8 cellular contexts compared by ENCODE assay signal in genomic region chr17:47895856-47896671, GRCh38. TPM values are rescaled to one million over a fixed set of nuclear protein-coding genes. Genes with fewer than 3 reads are reported as not detected.
DNase-seq lines count a peak whose midpoint lies in the region; ATAC-seq and TF ChIP-seq lines count a peak whose summit lies in the region.

SP2 (plus strand) TSS chr17:47896236; CDS start chr17:47896287, 51 bp downstream.

- H3K4me3 ChIP-seq in LNCaP clone FGC (ENCODE audit: low read depth, low read length) (peak within 1 kb of the TSS; percentile 81), fibroblast of lung (replicated peaks in 1 of 4; ENCODE audit: control extremely low read depth in 1 of 4, insufficient read depth in 1 of 4, low read depth in 3 of 4, low read length in 4 of 4) (peak within 1 kb of the TSS; percentile 91 to 95 (median 92))
- H3K4me3 ChIP-seq in naive thymus-derived CD4-positive, alpha-beta T cell (ENCODE audit: low read length): peak within 1 kb of the TSS; percentile 80

- no peak for TF ChIP-seq CTCF in LNCaP clone FGC (IDR thresholded peaks at IDR 0.05; ENCODE audit: control insufficient read depth, extremely low read depth, insufficient read depth)
- no peak for TF ChIP-seq CTCF in RWPE1 (conservative IDR thresholded peaks at IDR 0.05; ENCODE audit: low read depth)
- TF ChIP-seq CTCF in fibroblast of lung (conservative IDR thresholded peaks at IDR 0.05 in 1 of 2, IDR thresholded peaks at IDR 0.05 in 1 of 2; ENCODE audit: low read depth in 1 of 2, low read length in 2 of 2): peak in 1 of 2 donors; percentile 11

- intact Hi-C loops in naive thymus-derived CD4-positive, alpha-beta T cell (cut with micrococcal nuclease): loop anchor here (1.0 to 10.0 kb wide), 15 partner anchors 45 to 1012 kb away; partner anchors contain the start of genes ATP5MC1 (in 2 of the 2), KPNB1 (in 2 of the 2), LRRC46 (in 2 of the 2) and MRPL10 (in 2 of the 2)

- H3K36me3 Mint-ChIP-seq in activated T-helper 17 cell treated with anti-CD3 and anti-CD28 coated beads, Interleukin-2, amount 50 U/mL, for 72 hours (ENCODE audit: low read depth): peaks cover 45% of the 10 kb centered on the region
- H3K36me3 Mint-ChIP-seq in naive thymus-derived CD4-positive, alpha-beta T cell: peaks cover 0 to 10% (median 8%) of the 10 kb centered on the region in 5 donors
- peaks cover 6 to 7% of the 10 kb centered on the region in 2 donors for H3K36me3 Mint-ChIP-seq in stimulated activated naive B cell treated with anti-CD40 and anti-IgM and Interleukin-4, amounts not matched to agents 10 μg/mL and 1 μg/mL and 100 μg/mL, for 72 hours

- peaks cover 4% of the 10 kb centered on the region for H3K4me1 ChIP-seq in fibroblast of lung (ENCODE audit: control insufficient read depth, extremely low read depth, insufficient read depth, low read length)
- H3K4me1 ChIP-seq in naive thymus-derived CD4-positive, alpha-beta T cell (ENCODE audit: control insufficient read depth in 2 of 2, insufficient read depth in 2 of 2, low read length in 2 of 2): peaks cover 20 to 23% of the 10 kb centered on the region in 2 donors

- peak within 1 kb of the TSS; percentile 89 for H3K9ac ChIP-seq in fibroblast of lung (ENCODE audit: insufficient read depth, low read length)

- peak within 1 kb of the TSS; percentile 85 for H2AFZ ChIP-seq in fibroblast of lung (ENCODE audit: low read length)

- no peaks in the 10 kb centered on the region for H3K9me3 ChIP-seq in fibroblast of lung (ENCODE audit: control insufficient read depth, insufficient read depth, low read depth, low read length)
- H3K9me3 ChIP-seq in naive thymus-derived CD4-positive, alpha-beta T cell (ENCODE audit: control insufficient read depth in 2 of 3, low read length in 3 of 3): no peaks in the 10 kb centered on the region

- peaks cover 1% of the 10 kb centered on the region for H3K36me3 ChIP-seq in fibroblast of lung (ENCODE audit: control insufficient read depth, insufficient read depth, low read length)
- peaks cover 0 to 11% (median 4%) of the 10 kb centered on the region in 3 experiments for H3K36me3 ChIP-seq in naive thymus-derived CD4-positive, alpha-beta T cell (ENCODE audit: control insufficient read depth in 2 of 3, insufficient read depth in 3 of 3, low read length in 3 of 3)

- CTCF ChIA-PET in RWPE1 (lab: Yijun Ruan, JAX): interaction anchor here (0.6 to 3.8 kb wide), 9 partner anchors 51 to 197 kb away, joined by 3 to 20 read pairs (median 5); partner anchors contain the start of genes CDK5RAP3 and SCRN2
- CTCF ChIA-PET in naive thymus-derived CD4-positive, alpha-beta T cell (lab: Charles Lee): interaction anchor here (0.6 to 14.4 kb wide), 4 partner anchors 45 to 1028 kb away, joined by 3 to 290 read pairs (median 3); partner anchors contain the start of genes CDK5RAP3, PNPO and SCRN2

- POLR2A ChIA-PET in RWPE1 (lab: Yijun Ruan, JAX; ENCODE audit: low non-redundant PET): interaction anchor here (0.5 to 1.6 kb wide), 8 partner anchors 31 to 146 kb away, joined by 3 to 9 read pairs (median 4); partner anchors contain the start of genes LRRC46, MRPL10 and SCRN2
- POLR2A ChIA-PET in naive thymus-derived CD4-positive, alpha-beta T cell (lab: Charles Lee): interaction anchor here (0.6 to 2.9 kb wide), 31 partner anchors 8 to 663 kb away, joined by 3 to 41 read pairs (median 6); partner anchors contain the start of genes CBX1, CDK5RAP3, KPNB1 and LRRC46

- peak within 1 kb of the TSS; percentile 98 for H3K27ac Mint-ChIP-seq in activated T-helper 17 cell treated with anti-CD3 and anti-CD28 coated beads, Interleukin-2, amount 50 U/mL, for 72 hours
- H3K27ac Mint-ChIP-seq in naive thymus-derived CD4-positive, alpha-beta T cell: peak within 1 kb of the TSS; percentile 98 to 100 (median 99)
- H3K27ac Mint-ChIP-seq in stimulated activated naive B cell treated with anti-CD40 and anti-IgM and Interleukin-4, amounts not matched to agents 10 μg/mL and 1 μg/mL and 100 μg/mL, for 72 hours: peak within 1 kb of the TSS; percentile 100

- H4K20me1 ChIP-seq in fibroblast of lung (ENCODE audit: control insufficient read depth, extremely low read depth, insufficient read depth, low read length): no peaks in the 10 kb centered on the region

- peak within 1 kb of the TSS; percentile 98 for H3K4me3 Mint-ChIP-seq in activated T-helper 17 cell treated with anti-CD3 and anti-CD28 coated beads, Interleukin-2, amount 50 U/mL, for 72 hours
- H3K4me3 Mint-ChIP-seq in naive thymus-derived CD4-positive, alpha-beta T cell: peak within 1 kb of the TSS; percentile 88 to 100 (median 97)
- H3K4me3 Mint-ChIP-seq in stimulated activated naive B cell treated with anti-CD40 and anti-IgM and Interleukin-4, amounts not matched to agents 10 μg/mL and 1 μg/mL and 100 μg/mL, for 72 hours: peak within 1 kb of the TSS; percentile 89 to 95

- H3K4me1 Mint-ChIP-seq in activated T-helper 17 cell treated with anti-CD3 and anti-CD28 coated beads, Interleukin-2, amount 50 U/mL, for 72 hours: peaks cover 21% of the 10 kb centered on the region
- H3K4me1 Mint-ChIP-seq in naive thymus-derived CD4-positive, alpha-beta T cell: peaks cover 31 to 66% (median 57%) of the 10 kb centered on the region in 7 donors
- peaks cover 28 to 46% of the 10 kb centered on the region in 2 donors for H3K4me1 Mint-ChIP-seq in stimulated activated naive B cell treated with anti-CD40 and anti-IgM and Interleukin-4, amounts not matched to agents 10 μg/mL and 1 μg/mL and 100 μg/mL, for 72 hours

- peak; percentile 92 for ATAC-seq in activated T-helper 17 cell treated with anti-CD3 and anti-CD28 coated beads, Interleukin-2, amount 50 U/mL, for 72 hours (replicated peaks)
- ATAC-seq in naive thymus-derived CD4-positive, alpha-beta T cell: peak; percentile 92
- ATAC-seq in stimulated activated naive B cell treated with anti-CD40 and anti-IgM and Interleukin-4, amounts not matched to agents 10 μg/mL and 1 μg/mL and 100 μg/mL, for 72 hours (replicated peaks): peak; percentile 90 to 91

- no peaks in the 10 kb centered on the region for H3K27me3 ChIP-seq in fibroblast of lung (ENCODE audit: control insufficient read depth, insufficient read depth, low read length)
- H3K27me3 ChIP-seq in naive thymus-derived CD4-positive, alpha-beta T cell (ENCODE audit: control insufficient read depth in 2 of 2, insufficient read depth in 2 of 2, low read length in 2 of 2): no peaks in the 10 kb centered on the region

- H3K4me2 ChIP-seq in fibroblast of lung (ENCODE audit: extremely low read depth, insufficient read depth, low read length): peak within 1 kb of the TSS; percentile 100

- no peaks in the 10 kb centered on the region for H3K27me3 Mint-ChIP-seq in activated T-helper 17 cell treated with anti-CD3 and anti-CD28 coated beads, Interleukin-2, amount 50 U/mL, for 72 hours
- H3K27me3 Mint-ChIP-seq in naive thymus-derived CD4-positive, alpha-beta T cell: peaks cover 0 to 4% (median 0%) of the 10 kb centered on the region in 5 donors
- H3K27me3 Mint-ChIP-seq in stimulated activated naive B cell treated with anti-CD40 and anti-IgM and Interleukin-4, amounts not matched to agents 10 μg/mL and 1 μg/mL and 100 μg/mL, for 72 hours: no peaks in the 10 kb centered on the region

- peak; percentile 98 for DNase-seq in Daoy (ENCODE audit: low read depth)
- DNase-seq in GOT3 (lab: John Stamatoyannopoulos, UW): peak; percentile 98
- DNase-seq in LNCaP clone FGC (ENCODE audit: low read depth): peak; percentile 100
- peak; percentile 100 for DNase-seq in RWPE1 (ENCODE audit: low spot score)
- peak; percentile 100 for DNase-seq in fibroblast of lung (ENCODE audit: low read depth in 2 of 2)
- DNase-seq in naive thymus-derived CD4-positive, alpha-beta T cell: peak; percentile 96 to 100 (median 100)
- peak; percentile 100 for DNase-seq in stimulated activated naive B cell treated with anti-CD40 and anti-IgM and Interleukin-4, amounts not matched to agents 10 μg/mL and 1 μg/mL and 100 μg/mL, for 72 hours

- H3K9me3 Mint-ChIP-seq in activated T-helper 17 cell treated with anti-CD3 and anti-CD28 coated beads, Interleukin-2, amount 50 U/mL, for 72 hours: no peaks in the 10 kb centered on the region
- peaks cover 0 to 4% (median 0%) of the 10 kb centered on the region in 11 donors for H3K9me3 Mint-ChIP-seq in naive thymus-derived CD4-positive, alpha-beta T cell
- H3K9me3 Mint-ChIP-seq in stimulated activated naive B cell treated with anti-CD40 and anti-IgM and Interleukin-4, amounts not matched to agents 10 μg/mL and 1 μg/mL and 100 μg/mL, for 72 hours: no peaks in the 10 kb centered on the region

- peaks cover 3% of the 10 kb centered on the region for H3K79me2 ChIP-seq in fibroblast of lung (ENCODE audit: control insufficient read depth, insufficient read depth, low read length)

- H3K27ac ChIP-seq in RWPE1: peak within 1 kb of the TSS; percentile 93
- peak within 1 kb of the TSS; percentile 92 for H3K27ac ChIP-seq in fibroblast of lung (ENCODE audit: insufficient read depth, low read length)
- H3K27ac ChIP-seq in naive thymus-derived CD4-positive, alpha-beta T cell (ENCODE audit: low read depth, low read length): peak within 1 kb of the TSS; percentile 98

RNA-seq across cellular contexts. Expression of gene SP2, which starts in this region (rescaled TPM):
- total RNA-seq in Daoy (2014; rRNA removed; shearing (Covaris generic)): 1.5 TPM in 2 replicates
- 10 to 100 TPM; 23.7 to 24.2 TPM for total RNA-seq in activated T-helper 17 cell treated with anti-CD3 and anti-CD28 coated beads, Interleukin-2, amount 50 U/mL, for 72 hours
- total RNA-seq in fibroblast of lung: 0.26 and 1.5 TPM in 2 replicates
- polyA plus RNA-seq in fibroblast of lung: 2.6 and 5.3 TPM in 2 replicates
- 10.3 and 14.4 TPM in 2 replicates for polyA plus RNA-seq in fibroblast of lung (2012)
- polyA minus RNA-seq in fibroblast of lung (ENCODE audit: low replicate concordance): 10.4 and 31.4 TPM in 2 replicates
- 10 to 100 TPM; 25.2 to 36.5 (median 30.8) TPM for total RNA-seq in naive thymus-derived CD4-positive, alpha-beta T cell
- polyA plus RNA-seq in naive thymus-derived CD4-positive, alpha-beta T cell: 10 to 100 TPM in 1 of 2 donors, 1 to 10 TPM in 1; 7.9 to 15.6 TPM

Comparison
In these comparisons a context has a peak if more than half of its experiments do, and no peak if none do; other contexts are left out.
1. Peak in every context shown above with its lines: DNase-seq, ATAC-seq, H3K4me3 ChIP-seq and H3K27ac ChIP-seq.